33 cellular contexts compared by ENCODE assay signal in the genomic region with DNA sequence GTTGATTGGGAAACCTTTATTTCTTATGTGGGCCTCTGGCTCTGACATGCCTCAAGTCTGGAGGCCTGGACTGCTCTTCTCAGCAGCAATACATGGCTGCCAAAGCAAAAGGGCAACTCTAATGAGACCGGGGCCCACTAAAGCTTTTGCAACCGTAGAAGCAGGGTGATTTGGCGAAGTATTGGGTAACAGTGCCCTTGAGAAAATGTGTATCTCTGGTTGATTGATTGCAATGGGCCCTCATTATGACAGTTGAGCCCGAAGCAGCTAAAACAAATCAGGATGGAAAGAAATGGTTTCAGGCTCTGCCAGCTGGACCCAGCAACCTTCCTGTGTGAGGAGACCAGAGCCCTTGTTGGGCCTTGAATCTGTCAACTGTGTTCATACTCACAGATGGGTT.
"Had no signal": no experiment of that assay in that cellular context is flagged by ENCODE, and none has a peak within 500 bp of the region (broad histone marks: within the 10 kb centered on the region; RNA-seq: fewer than 3 reads in every experiment).

No MANE protein-coding gene starts in this region.

- H3K4me3 Mint-ChIP-seq: activated B cell treated with CpG ODN at 0.5 μM for 24 hours; activated CD4-positive, alpha-beta memory T cell treated with anti-CD3 and anti-CD28 coated beads for 36 hours; activated naive CD4-positive, alpha-beta T cell treated with anti-CD3 and anti-CD28 coated beads, Interleukin-2, amount 10 ng/mL, durations not matched to agents 7 days and 5 days; activated naive CD8-positive, alpha-beta T cell; activated naive CD8-positive, alpha-beta T cell treated with anti-CD3 and anti-CD28 coated beads, Interleukin-2, amount 50 U/mL, for 24 hours; activated T-cell treated with anti-CD3 and anti-CD28 coated beads, Interleukin-2, amount 50 U/mL, for 4 hours had no signal

- H3K9me3 Mint-ChIP-seq: activated B cell treated with CpG ODN at 0.5 μM for 24 hours; activated CD4-positive, alpha-beta memory T cell treated with anti-CD3 and anti-CD28 coated beads for 36 hours; activated naive CD4-positive, alpha-beta T cell treated with anti-CD3 and anti-CD28 coated beads, Interleukin-2, amount 10 ng/mL, durations not matched to agents 7 days and 5 days; activated naive CD8-positive, alpha-beta T cell treated with anti-CD3 and anti-CD28 coated beads, Interleukin-2, amount 50 U/mL, for 24 hours; activated T-cell treated with anti-CD3 and anti-CD28 coated beads, Interleukin-2, amount 50 U/mL, for 4 hours had no signal

- H3K27ac Mint-ChIP-seq: activated CD4-positive, alpha-beta memory T cell treated with anti-CD3 and anti-CD28 coated beads for 36 hours; activated naive CD4-positive, alpha-beta T cell treated with anti-CD3 and anti-CD28 coated beads, Interleukin-2, amount 10 ng/mL, durations not matched to agents 7 days and 5 days; activated naive CD8-positive, alpha-beta T cell; activated naive CD8-positive, alpha-beta T cell treated with anti-CD3 and anti-CD28 coated beads, Interleukin-2, amount 50 U/mL, for 24 hours had no signal

- H3K9me3 ChIP-seq: ascending aorta, body of pancreas had no signal

- H3K4me3 ChIP-seq: ascending aorta, body of pancreas, breast epithelium had no signal

- ATAC-seq: activated naive CD8-positive, alpha-beta T cell treated with anti-CD3 and anti-CD28 coated beads, Interleukin-2, amount 50 U/mL, for 24 hours; activated T-cell treated with anti-CD3 and anti-CD28 coated beads, Interleukin-2, amount 50 U/mL, for 4 hours; body of pancreas had no signal

- H3K4me1 Mint-ChIP-seq: activated naive CD4-positive, alpha-beta T cell treated with anti-CD3 and anti-CD28 coated beads, Interleukin-2, amount 10 ng/mL, durations not matched to agents 7 days and 5 days; activated naive CD8-positive, alpha-beta T cell treated with anti-CD3 and anti-CD28 coated beads, Interleukin-2, amount 50 U/mL, for 24 hours had no signal

- H3K36me3 ChIP-seq: ascending aorta, breast epithelium had no signal

- H3K27me3 ChIP-seq: ascending aorta, body of pancreas had no signal

- DNase-seq: activated B cell treated with CpG ODN at 0.5 μM for 24 hours; activated CD4-positive, alpha-beta memory T cell treated with anti-CD3 and anti-CD28 coated beads for 36 hours; activated CD4-positive, alpha-beta T cell treated with anti-CD3 and anti-CD28 coated beads for 4 hours; activated CD4-positive, alpha-beta T cell treated with anti-CD3 and anti-CD28 coated beads, Interleukin-2, amount 50 U/mL, for 1 hour; activated CD4-positive, CD25-positive, alpha-beta regulatory T cell treated with anti-CD3 and anti-CD28 coated beads, Interleukin-2, amount 50 U/mL, for 72 hours; activated CD8-positive, alpha-beta memory T cell treated with anti-CD3 and anti-CD28 coated beads, Interleukin-2, amount 50 U/mL, for 4 hours; activated effector memory CD4-positive, alpha-beta T cell treated with Interleukin-2 at 50 U/mL for 16 hours; activated naive CD4-positive, alpha-beta T cell treated with anti-CD3 and anti-CD28 coated beads, Interleukin-2, amount 10 ng/mL, durations not matched to agents 7 days and 5 days; activated naive CD8-positive, alpha-beta T cell treated with anti-CD3 and anti-CD28 coated beads, Interleukin-2, amount 50 U/mL, for 24 hours; activated T-cell treated with anti-CD3 and anti-CD28 coated beads for 4 hours; activated T-cell treated with anti-CD3 and anti-CD28 coated beads, Interleukin-2, amount 50 U/mL, for 4 hours; amygdala; body of pancreas; NCI-H1092 treated with DMSO at 0.1 percent for 48 hours; NCI-H1417; NCI-H146; NCI-H187; NCI-H2029 treated with DMSO at 0.1 percent for 48 hours; NCI-H2107; NCI-H226; NCI-H524 treated with DMSO at 0.1 percent for 48 hours; NCI-H748 treated with DMSO at 0.1 percent for 48 hours; NK-92 treated with Interleukin-12 subunit alpha and Interleukin-12 subunit beta, amount 100 ng/mL, for 24 hours; OCI-M1; Right ventricle myocardium superior; SW 1271; T-helper 1 cell; T-helper 2 cell; T-helper 9 cell had no signal

- H3K27me3 Mint-ChIP-seq: activated B cell treated with CpG ODN at 0.5 μM for 24 hours; activated CD4-positive, alpha-beta memory T cell treated with anti-CD3 and anti-CD28 coated beads for 36 hours; activated naive CD4-positive, alpha-beta T cell treated with anti-CD3 and anti-CD28 coated beads, Interleukin-2, amount 10 ng/mL, durations not matched to agents 7 days and 5 days; activated naive CD8-positive, alpha-beta T cell; activated naive CD8-positive, alpha-beta T cell treated with anti-CD3 and anti-CD28 coated beads, Interleukin-2, amount 50 U/mL, for 24 hours had no signal

- H3K36me3 Mint-ChIP-seq: activated CD4-positive, alpha-beta memory T cell treated with anti-CD3 and anti-CD28 coated beads for 36 hours; activated naive CD4-positive, alpha-beta T cell treated with anti-CD3 and anti-CD28 coated beads, Interleukin-2, amount 10 ng/mL, durations not matched to agents 7 days and 5 days; activated naive CD8-positive, alpha-beta T cell had no signal

- H3K27ac ChIP-seq: ascending aorta, body of pancreas, breast epithelium, VCaP had no signal

- H3K4me1 ChIP-seq: ascending aorta, body of pancreas, breast epithelium had no signal
